Comparison of ENCODE assay signal across 8 cellular contexts in the genomic region with DNA sequence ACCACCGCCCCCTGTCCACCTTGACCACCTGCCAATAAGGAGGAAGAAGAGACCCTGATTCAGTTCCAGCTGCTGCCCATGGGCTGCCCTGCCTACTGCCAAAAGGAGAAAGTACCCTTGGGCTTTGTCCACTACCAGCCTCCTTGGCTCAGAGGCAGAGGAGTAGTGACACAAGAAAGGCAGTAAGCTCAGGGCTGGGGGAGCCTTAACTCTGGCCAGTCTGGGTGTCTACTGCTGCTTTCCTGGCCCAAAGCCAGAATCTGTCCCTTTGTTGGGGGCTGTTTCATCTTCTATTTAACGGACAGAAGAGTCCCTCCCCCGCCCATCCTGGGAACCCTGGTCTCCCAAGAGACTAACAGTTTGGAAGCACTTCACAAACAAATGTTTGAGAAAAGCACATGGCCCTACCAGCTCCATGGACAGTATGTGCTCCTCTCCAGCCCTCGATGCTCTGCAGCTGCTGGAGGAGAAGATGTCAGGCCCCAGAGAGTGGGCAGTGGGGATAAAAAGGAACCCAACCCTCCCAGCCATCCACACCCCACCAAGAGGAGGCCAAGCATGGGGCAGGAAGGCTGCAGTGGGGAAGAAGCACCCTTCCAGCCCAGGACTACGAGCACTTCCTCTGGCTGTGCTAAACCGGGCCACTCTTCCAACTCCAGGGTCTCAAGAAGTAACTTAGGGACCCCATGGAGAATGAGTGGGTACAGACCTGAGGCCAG. TPM values are rescaled to one million over a fixed set of nuclear protein-coding genes. Genes with fewer than 3 reads are reported as not detected.
DNase-seq lines count a peak whose midpoint lies in the region; ATAC-seq and TF ChIP-seq lines count a peak whose summit lies in the region.

No MANE protein-coding gene starts in this region.

- H3K36me3 Mint-ChIP-seq in HFFc6 (ENCODE audit: low read depth) (peaks cover 9% of the 10 kb centered on the region), brain (peaks cover 54% of the 10 kb centered on the region), mesothelial cell of epicardium (peaks cover 25% of the 10 kb centered on the region)

- TF ChIP-seq CTCF in HFFc6 (IDR thresholded peaks at IDR 0.05): no peak
- TF ChIP-seq CTCF in brain (conservative IDR thresholded peaks at IDR 0.05): no peak
- no peak for TF ChIP-seq CTCF in mesothelial cell of epicardium (IDR thresholded peaks at IDR 0.05; ENCODE audit: unreplicated experiment)

- no peak overlapping the region for H2AFZ ChIP-seq in ACC112 (ENCODE audit: low read length, unreplicated experiment)

- H3K27me3 ChIP-seq in ACC112 (ENCODE audit: insufficient read depth, low read length): no peaks in the 10 kb centered on the region

- no peaks in the 10 kb centered on the region for H3K9me3 Mint-ChIP-seq in HFFc6
- peaks cover 0 to 3% (median 0%) of the 10 kb centered on the region in 5 experiments for H3K9me3 Mint-ChIP-seq in brain
- H3K9me3 Mint-ChIP-seq in mesothelial cell of epicardium: no peaks in the 10 kb centered on the region

- H3K4me3 ChIP-seq in ACC112 (ENCODE audit: low read depth, low read length): peak overlapping the region; percentile 88

- H3K27ac ChIP-seq in ACC112 (ENCODE audit: low read depth, low read length): peak overlapping the region; percentile 84; the same call in 1 of the 2 replicates

- peak overlapping the region; percentile 96 for H3K4me3 Mint-ChIP-seq in HFFc6
- peak overlapping the region; percentile 85 to 90 (median 87) for H3K4me3 Mint-ChIP-seq in brain
- H3K4me3 Mint-ChIP-seq in mesothelial cell of epicardium: peak overlapping the region; percentile 99

- H3K79me2 ChIP-seq in ACC112 (ENCODE audit: control insufficient read depth, insufficient read depth, low read length, unreplicated experiment): peaks cover 38% of the 10 kb centered on the region

- DNase-seq in HFFc6: no peak
- DNase-seq in mesothelial cell of epicardium (ENCODE audit: low spot score in 2 of 2, unreplicated experiment in 2 of 2): no peak
- no peak for DNase-seq in NCI-H1417 (lab: John Stamatoyannopoulos, UW)
- no peak for DNase-seq in DMS114 treated with DMSO at 0.1 percent for 48 hours (lab: John Stamatoyannopoulos, UW; ENCODE audit: unreplicated experiment)
- no peak for DNase-seq in central memory CD4-positive, alpha-beta T cell

- H3K4me1 Mint-ChIP-seq in HFFc6 (ENCODE audit: low read depth) (peaks cover 25% of the 10 kb centered on the region), brain (peaks cover 54% of the 10 kb centered on the region), mesothelial cell of epicardium (peaks cover 23% of the 10 kb centered on the region)

- ATAC-seq in HG02642 (IDR thresholded peaks at IDR 0.05; ENCODE audit: poor library complexity, unreplicated experiment): no peak

- H3K36me3 ChIP-seq in ACC112 (ENCODE audit: insufficient read depth, low read length): peaks cover 21% of the 10 kb centered on the region; the same call in 1 of the 2 replicates

- peaks cover 23% of the 10 kb centered on the region for H3K4me1 ChIP-seq in ACC112 (ENCODE audit: control insufficient read depth, insufficient read depth, low read length, unreplicated experiment)

- no peaks in the 10 kb centered on the region for H3K27me3 Mint-ChIP-seq in HFFc6 (ENCODE audit: insufficient read depth)
- peaks cover 11% of the 10 kb centered on the region for H3K27me3 Mint-ChIP-seq in brain
- no peaks in the 10 kb centered on the region for H3K27me3 Mint-ChIP-seq in mesothelial cell of epicardium (ENCODE audit: low read depth)

- H3K27ac Mint-ChIP-seq in HFFc6 (peak overlapping the region; percentile 45), brain (peak overlapping the region in 4 of 5 experiments; percentile 49 to 92 (median 84)), mesothelial cell of epicardium (peak overlapping the region; percentile 76)

RNA-seq across cellular contexts. Expression of a gene that starts 1.3 kb away (rescaled TPM):
- 10 to 100 TPM; 50.5 to 58.8 (median 52.5) TPM for total RNA-seq in HFFc6 (2021; fragmentation: NEBNext Ultra II Directional; extraction: Animal tissue kit (Norgen Biotek cat#: 25700))
- 59.1 TPM for polyA plus RNA-seq in brain (ENCODE audit: insufficient read depth, low read depth, low replicate concordance)
- total RNA-seq in mesothelial cell of epicardium: 39.3 to 40.8 TPM (median 40.6 TPM) in 3 replicates

RNA-seq across cellular contexts. Expression of a gene that starts 1.4 kb away (rescaled TPM):
- 10 to 100 TPM; 11.7 to 18.9 (median 15.4) TPM for total RNA-seq in HFFc6 (2021; fragmentation: NEBNext Ultra II Directional; extraction: Animal tissue kit (Norgen Biotek cat#: 25700))
- 19.2 TPM for polyA plus RNA-seq in brain (ENCODE audit: insufficient read depth, low read depth, low replicate concordance)
- 58.3 to 65.3 TPM (median 59.6 TPM) in 3 replicates for total RNA-seq in mesothelial cell of epicardium

RNA-seq across cellular contexts. Expression of a gene that starts 9.4 kb away (rescaled TPM):
- 10 to 100 TPM; 12.5 to 16.5 (median 13.9) TPM for total RNA-seq in HFFc6 (2021; fragmentation: NEBNext Ultra II Directional; extraction: Animal tissue kit (Norgen Biotek cat#: 25700))
- polyA plus RNA-seq in brain (ENCODE audit: insufficient read depth, low read depth, low replicate concordance): 24.3 TPM
- 24.6 to 29.4 TPM (median 28.1 TPM) in 3 replicates for total RNA-seq in mesothelial cell of epicardium

RNA-seq across cellular contexts. Expression of a gene that starts 17.1 kb away (rescaled TPM):
- 1 to 10 TPM; 4.4 to 7.6 (median 5.5) TPM for total RNA-seq in HFFc6 (2021; fragmentation: NEBNext Ultra II Directional; extraction: Animal tissue kit (Norgen Biotek cat#: 25700))
- polyA plus RNA-seq in brain (ENCODE audit: insufficient read depth, low read depth, low replicate concordance): 5.5 TPM
- 9.6 to 11.6 TPM (median 9.9 TPM) in 3 replicates for total RNA-seq in mesothelial cell of epicardium

RNA-seq across cellular contexts. Expression of a gene that starts 17.1 kb away (rescaled TPM):
- 10 to 100 TPM; 25.1 to 30.7 (median 28.2) TPM for total RNA-seq in HFFc6 (2021; fragmentation: NEBNext Ultra II Directional; extraction: Animal tissue kit (Norgen Biotek cat#: 25700))
- polyA plus RNA-seq in brain (ENCODE audit: insufficient read depth, low read depth, low replicate concordance): 41.2 TPM
- total RNA-seq in mesothelial cell of epicardium: 28.0 to 31.2 TPM (median 29.0 TPM) in 3 replicates
